10 cellular contexts compared by ENCODE assay signal in the genomic region with DNA sequence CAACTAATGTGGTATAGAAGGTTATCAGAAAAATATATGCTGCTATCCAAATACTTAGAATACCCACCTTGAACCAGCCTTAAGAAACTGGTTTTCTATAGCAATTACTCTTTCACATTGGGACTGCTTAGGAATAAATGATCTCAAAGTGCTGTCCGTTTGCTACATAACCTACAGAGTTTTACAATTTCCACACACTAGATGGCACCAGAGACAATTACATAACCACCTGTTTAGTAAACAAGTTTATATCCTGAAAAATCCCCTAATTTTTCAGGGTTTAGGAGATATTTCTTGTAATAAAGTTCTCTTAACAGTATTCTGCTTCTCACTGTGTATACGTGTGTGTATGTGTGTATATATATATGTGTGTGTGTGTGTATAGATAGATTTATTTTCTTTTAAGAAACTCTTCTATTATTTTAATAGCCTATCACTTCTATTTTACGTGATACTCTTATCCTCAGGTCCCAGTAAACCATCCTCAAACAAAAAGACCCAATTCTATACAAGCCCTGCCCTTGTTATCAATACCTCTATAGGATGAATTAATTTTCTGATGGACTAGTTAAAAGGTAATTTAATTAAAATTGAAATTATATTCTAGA. TPM values are rescaled to one million over a fixed set of nuclear protein-coding genes. Genes with fewer than 3 reads are reported as not detected.
DNase-seq lines count a peak whose midpoint lies in the region; ATAC-seq, FAIRE-seq and TF ChIP-seq lines count a peak whose summit lies in the region.
"Had no signal": no experiment of that assay in that cellular context is flagged by ENCODE, and none has a peak within 500 bp of the region (broad histone marks: within the 10 kb centered on the region; RNA-seq: fewer than 3 reads in every experiment).

No MANE protein-coding gene starts in this region.

- 1 to 12% (median 2%) methylated on average over 3 of the region's 3 CpGs for WGBS in heart left ventricle, 4 donors
- WGBS in mesendoderm (ENCODE audit: extremely low coverage, insufficient coverage, low lambda C conversion rate), result no CpG with 5 or more reads among the region's 3 CpGs

- no peak for ATAC-seq in heart left ventricle
- no peak for ATAC-seq in left ventricle myocardium superior
- no peak for ATAC-seq in stimulated activated naive CD8-positive, alpha-beta T cell treated with anti-CD3 and anti-CD28 coated beads, Interleukin-15, amount 100 ng/mL, for 72 hours
- no peak for ATAC-seq in GM19452 (IDR thresholded peaks at IDR 0.05; ENCODE audit: unreplicated experiment)

- no peak for FAIRE-seq in astrocyte (lab: Jason Lieb, UNC)
- FAIRE-seq: GM18507 had no signal

- no peak overlapping the region for H3K27ac Mint-ChIP-seq in astrocyte (ENCODE audit: unreplicated experiment)
- H3K27ac Mint-ChIP-seq in stimulated activated naive CD8-positive, alpha-beta T cell treated with anti-CD3 and anti-CD28 coated beads, Interleukin-15, amount 100 ng/mL, for 72 hours, result no peak overlapping the region
- H3K27ac Mint-ChIP-seq: activated naive CD8-positive, alpha-beta T cell treated with anti-CD3 and anti-CD28 coated beads, Interleukin-2, amount 10 ng/mL, durations not matched to agents 7 days and 5 days had no signal

- no peak overlapping the region for H3K23ac ChIP-seq in mesendoderm (ENCODE audit: low read length)

- H3K27me3 Mint-ChIP-seq in astrocyte (ENCODE audit: low read depth, unreplicated experiment), result no peaks in the 10 kb centered on the region
- H3K27me3 Mint-ChIP-seq in stimulated activated naive CD8-positive, alpha-beta T cell treated with anti-CD3 and anti-CD28 coated beads, Interleukin-15, amount 100 ng/mL, for 72 hours, result no peaks in the 10 kb centered on the region
- H3K27me3 Mint-ChIP-seq: activated naive CD8-positive, alpha-beta T cell treated with anti-CD3 and anti-CD28 coated beads, Interleukin-2, amount 10 ng/mL, durations not matched to agents 7 days and 5 days had no signal

- no peak overlapping the region for H2BK120ac ChIP-seq in mesendoderm (ENCODE audit: low read depth, low read length)

- no peak overlapping the region for H3K27ac ChIP-seq in heart left ventricle
- H3K27ac ChIP-seq in astrocyte (ENCODE audit: low read depth, low read length), result no peak overlapping the region
- no peak overlapping the region for H3K27ac ChIP-seq in mesendoderm (ENCODE audit: low read depth, low read length)

- no peak overlapping the region for H2AK5ac ChIP-seq in mesendoderm (ENCODE audit: low read length)

- no peaks in the 10 kb centered on the region for H3K9me3 ChIP-seq in heart left ventricle
- H3K9me3 ChIP-seq in astrocyte (ENCODE audit: insufficient read depth, low read depth, low read length), result no peaks in the 10 kb centered on the region

- H2AFZ ChIP-seq in astrocyte (ENCODE audit: low read depth, low read length), result no peak overlapping the region

- TF ChIP-seq CTCF in heart left ventricle (IDR thresholded peaks at IDR 0.05) (peak in 10 of 12 donors; percentile 14 to 53 (median 34)), LNCaP clone FGC (IDR thresholded peaks at IDR 0.05; ENCODE audit: control insufficient read depth, extremely low read depth, insufficient read depth) (peak; percentile 69), astrocyte (IDR thresholded peaks at IDR 0.05; ENCODE audit: insufficient read depth, low read depth, low read length) (peak; percentile 18)

- H3K9ac ChIP-seq in astrocyte (ENCODE audit: low read length), result no peak overlapping the region
- no peak overlapping the region for H3K9ac ChIP-seq in mesendoderm (ENCODE audit: low read length)

- H3K36me3 Mint-ChIP-seq in astrocyte (ENCODE audit: low read depth, unreplicated experiment), result no peaks in the 10 kb centered on the region
- H3K36me3 Mint-ChIP-seq: activated naive CD8-positive, alpha-beta T cell treated with anti-CD3 and anti-CD28 coated beads, Interleukin-2, amount 10 ng/mL, durations not matched to agents 7 days and 5 days had no signal

- no peak overlapping the region for H2BK5ac ChIP-seq in mesendoderm (ENCODE audit: low read length)

- no peaks in the 10 kb centered on the region for H3K4me1 ChIP-seq in heart left ventricle
- no peaks in the 10 kb centered on the region for H3K4me1 ChIP-seq in astrocyte (ENCODE audit: insufficient read depth, low read length)
- no peaks in the 10 kb centered on the region for H3K4me1 ChIP-seq in mesendoderm (ENCODE audit: control insufficient read depth, low read depth, low read length)

- intact Hi-C loops in heart left ventricle (cut with DNase I) (loop anchor here in 7 of 10 donors (5.0 to 10.0 kb wide), 2 partner anchors 839 to 842 kb away; no protein-coding TSS in a partner anchor), left ventricle myocardium superior (cut with micrococcal nuclease) (loop anchor here (10.0 kb wide), 1 partner anchor 842 kb away; no protein-coding TSS in a partner anchor)

- DNase-seq in heart left ventricle (no peak), left ventricle myocardium superior (no peak), LNCaP clone FGC (ENCODE audit: low read depth) (peak; percentile 13), astrocyte (ENCODE audit: low read depth) (no peak), mesendoderm (peak; percentile 69)
- DNase-seq in stimulated activated naive CD8-positive, alpha-beta T cell treated with anti-CD3 and anti-CD28 coated beads, Interleukin-15, amount 100 ng/mL, for 72 hours, result no peak
- no peak for DNase-seq in activated CD4-positive, alpha-beta T cell treated with anti-CD3 and anti-CD28 coated beads for 48 hours
- DNase-seq: activated naive CD8-positive, alpha-beta T cell treated with anti-CD3 and anti-CD28 coated beads, Interleukin-2, amount 10 ng/mL, durations not matched to agents 7 days and 5 days had no signal

- H3K18ac ChIP-seq in mesendoderm (ENCODE audit: low read length), result no peak overlapping the region

- H3K56ac ChIP-seq in mesendoderm (ENCODE audit: low read length), result no peak overlapping the region

- no peak overlapping the region for H3K4ac ChIP-seq in mesendoderm (ENCODE audit: low read depth, low read length)

- TF ChIP-seq POLR2A in heart left ventricle (IDR thresholded peaks at IDR 0.05), result no peak

- H3K9me3 Mint-ChIP-seq in astrocyte (ENCODE audit: unreplicated experiment), result no peaks in the 10 kb centered on the region
- H3K9me3 Mint-ChIP-seq in stimulated activated naive CD8-positive, alpha-beta T cell treated with anti-CD3 and anti-CD28 coated beads, Interleukin-15, amount 100 ng/mL, for 72 hours, result no peaks in the 10 kb centered on the region

- H3K4me2 ChIP-seq in astrocyte (ENCODE audit: low read length) (no peak overlapping the region), mesendoderm (ENCODE audit: low read length) (no peak overlapping the region)

- no peaks in the 10 kb centered on the region for H3K79me2 ChIP-seq in astrocyte (ENCODE audit: insufficient read depth, low read length)
- no peaks in the 10 kb centered on the region for H3K79me2 ChIP-seq in mesendoderm (ENCODE audit: control insufficient read depth, insufficient read depth, low read length)

- H4K20me1 ChIP-seq in astrocyte (ENCODE audit: insufficient read depth, low read length), result no peaks in the 10 kb centered on the region

- H3K27me3 ChIP-seq in heart left ventricle, result no peaks in the 10 kb centered on the region
- H3K27me3 ChIP-seq in astrocyte (ENCODE audit: insufficient read depth, low read length), result no peaks in the 10 kb centered on the region
- H3K27me3 ChIP-seq in mesendoderm (ENCODE audit: insufficient read depth, low read length, poor library complexity), result no peaks in the 10 kb centered on the region

- no peak overlapping the region for H2BK15ac ChIP-seq in mesendoderm (replicated peaks; ENCODE audit: low read depth)

- no peak overlapping the region for H4K5ac ChIP-seq in mesendoderm (ENCODE audit: low read length)

- no peak overlapping the region for H3K4me3 Mint-ChIP-seq in astrocyte (ENCODE audit: unreplicated experiment)
- H3K4me3 Mint-ChIP-seq in stimulated activated naive CD8-positive, alpha-beta T cell treated with anti-CD3 and anti-CD28 coated beads, Interleukin-15, amount 100 ng/mL, for 72 hours, result no peak overlapping the region
- H3K4me3 Mint-ChIP-seq: activated naive CD8-positive, alpha-beta T cell treated with anti-CD3 and anti-CD28 coated beads, Interleukin-2, amount 10 ng/mL, durations not matched to agents 7 days and 5 days had no signal

- no peak overlapping the region for H4K8ac ChIP-seq in mesendoderm (ENCODE audit: low read depth, low read length)

- no peaks in the 10 kb centered on the region for H3K4me1 Mint-ChIP-seq in astrocyte (ENCODE audit: low read depth, unreplicated experiment)
- H3K4me1 Mint-ChIP-seq in stimulated activated naive CD8-positive, alpha-beta T cell treated with anti-CD3 and anti-CD28 coated beads, Interleukin-15, amount 100 ng/mL, for 72 hours, result no peaks in the 10 kb centered on the region
- H3K4me1 Mint-ChIP-seq: activated naive CD8-positive, alpha-beta T cell treated with anti-CD3 and anti-CD28 coated beads, Interleukin-2, amount 10 ng/mL, durations not matched to agents 7 days and 5 days had no signal

- H3K79me1 ChIP-seq in mesendoderm (ENCODE audit: low read length), result no peaks in the 10 kb centered on the region

- H3K36me3 ChIP-seq in heart left ventricle, result no peaks in the 10 kb centered on the region
- H3K36me3 ChIP-seq in astrocyte (ENCODE audit: insufficient read depth, low read length), result no peaks in the 10 kb centered on the region
- no peaks in the 10 kb centered on the region for H3K36me3 ChIP-seq in mesendoderm (ENCODE audit: control insufficient read depth, insufficient read depth, low read length)

- H3K4me3 ChIP-seq in heart left ventricle (no peak overlapping the region), LNCaP clone FGC (ENCODE audit: low read depth, low read length) (no peak overlapping the region), astrocyte (ENCODE audit: insufficient read depth, low read depth, low read length) (no peak overlapping the region), mesendoderm (ENCODE audit: low read length) (no peak overlapping the region)

RNA-seq across cellular contexts. Expression of gene OR5I1, which starts 6.7 kb away (rescaled TPM):
- total RNA-seq in heart left ventricle (not detected), left ventricle myocardium superior (not detected), astrocyte (not detected in 2 replicates)
- polyA plus RNA-seq in heart left ventricle, result not detected
- polyA plus RNA-seq in mesendoderm (2013, experiment 1 of 2), result not detected
- not detected for polyA plus RNA-seq in mesendoderm (2013, experiment 2 of 2)
- total RNA-seq: activated naive CD8-positive, alpha-beta T cell treated with anti-CD3 and anti-CD28 coated beads, Interleukin-2, amount 10 ng/mL, durations not matched to agents 7 days and 5 days had no signal

RNA-seq across cellular contexts. Expression of gene OR10AG1, which starts 26.9 kb away (rescaled TPM):
- total RNA-seq in heart left ventricle, result not detected
- polyA plus RNA-seq in heart left ventricle, result not detected
- total RNA-seq in left ventricle myocardium superior, result not detected
- total RNA-seq in astrocyte, result not detected in 2 replicates
- not detected for polyA plus RNA-seq in mesendoderm (2013, experiment 1 of 2)
- polyA plus RNA-seq in mesendoderm (2013, experiment 2 of 2), result not detected
- total RNA-seq: activated naive CD8-positive, alpha-beta T cell treated with anti-CD3 and anti-CD28 coated beads, Interleukin-2, amount 10 ng/mL, durations not matched to agents 7 days and 5 days had no signal

RNA-seq across cellular contexts. Expression of gene OR5W2, which starts 28.5 kb away (rescaled TPM):
- total RNA-seq in heart left ventricle (not detected), left ventricle myocardium superior (not detected), astrocyte (not detected in 2 replicates)
- not detected for polyA plus RNA-seq in heart left ventricle
- polyA plus RNA-seq in mesendoderm (2013, experiment 1 of 2), result not detected
- not detected for polyA plus RNA-seq in mesendoderm (2013, experiment 2 of 2)
- total RNA-seq: activated naive CD8-positive, alpha-beta T cell treated with anti-CD3 and anti-CD28 coated beads, Interleukin-2, amount 10 ng/mL, durations not matched to agents 7 days and 5 days had no signal

RNA-seq across cellular contexts. Expression of gene OR5F1, which starts 51.5 kb away (rescaled TPM):
- not detected for total RNA-seq in heart left ventricle
- not detected for polyA plus RNA-seq in heart left ventricle
- total RNA-seq in left ventricle myocardium superior, result not detected
- total RNA-seq in astrocyte, result not detected in 2 replicates
- polyA plus RNA-seq in mesendoderm (2013, experiment 1 of 2), result not detected
- not detected for polyA plus RNA-seq in mesendoderm (2013, experiment 2 of 2)
- total RNA-seq: activated naive CD8-positive, alpha-beta T cell treated with anti-CD3 and anti-CD28 coated beads, Interleukin-2, amount 10 ng/mL, durations not matched to agents 7 days and 5 days had no signal

RNA-seq across cellular contexts. Expression of gene TRIM51, which starts 59.8 kb away (rescaled TPM):
- not detected for total RNA-seq in heart left ventricle
- not detected for polyA plus RNA-seq in heart left ventricle
- total RNA-seq in left ventricle myocardium superior, result not detected
- not detected in 2 replicates for total RNA-seq in astrocyte
- not detected for polyA plus RNA-seq in mesendoderm (2013, experiment 1 of 2)
- not detected for polyA plus RNA-seq in mesendoderm (2013, experiment 2 of 2)
- total RNA-seq: activated naive CD8-positive, alpha-beta T cell treated with anti-CD3 and anti-CD28 coated beads, Interleukin-2, amount 10 ng/mL, durations not matched to agents 7 days and 5 days had no signal

Comparison
In these comparisons a context has a peak if more than half of its experiments do, and no peak if none do; other contexts are left out.
1. DNase-seq: peak in LNCaP clone FGC (single experiment) and mesendoderm (single experiment); none in heart left ventricle (0 of 5), left ventricle myocardium superior (single experiment), astrocyte (single experiment), stimulated activated naive CD8-positive, alpha-beta T cell treated with anti-CD3 and anti-CD28 coated beads, Interleukin-15, amount 100 ng/mL, for 72 hours (0 of 2) and activated CD4-positive, alpha-beta T cell treated with anti-CD3 and anti-CD28 coated beads for 48 hours (single experiment).
2. CTCF ChIP-seq: peak in every context shown above with its lines; median percentile 69 in LNCaP clone FGC; 34 in heart left ventricle; 18 in astrocyte.